In genomic region chr20:41367956-41368355, GRCh38 we compare ENCODE assay signal across 28 cellular contexts. TPM values are rescaled to one million over a fixed set of nuclear protein-coding genes. Genes with fewer than 3 reads are reported as not detected.
"Had no signal": no experiment of that assay in that cellular context is flagged by ENCODE, and none has a peak within 500 bp of the region (broad histone marks: within the 10 kb centered on the region; RNA-seq: fewer than 3 reads in every experiment).

No MANE protein-coding gene starts in this region.

- FAIRE-seq: keratinocyte, pancreas had no signal

- H3K27me3 ChIP-seq: right lobe of liver, uterus had no signal

- ATAC-seq: gastroesophageal sphincter; lower lobe of right lung; natural killer cell; pancreas; right lobe of liver; stimulated activated effector memory CD8-positive, alpha-beta T cell treated with anti-CD3 and anti-CD28 coated beads, Interleukin-12 subunit alpha, Interleukin-12 subunit beta, amount 100 ng/mL, for 72 hours; stimulated activated naive CD8-positive, alpha-beta T cell treated with anti-CD3 and anti-CD28 coated beads, Interleukin-15, Interleukin-2, amounts not matched to agents 100 U/mL and 50 U/mL, for 24 hours had no signal

- H3K4me3 Mint-ChIP-seq: memory B cell had no signal

- H3K27ac ChIP-seq: coronary artery, epithelial cell of prostate, esophagus muscularis mucosa, gastroesophageal sphincter, lower lobe of right lung, pancreas, prostate gland, right lobe of liver, suprapubic skin, thyroid gland, upper lobe of left lung, uterus had no signal

- DNase-seq: effector CD8-positive, alpha-beta T cell; foreskin fibroblast; glutamatergic neuron; immature natural killer cell; left cardiac atrium; left ventricle myocardium inferior; lower lobe of right lung; natural killer cell; pancreas; right lobe of liver; stimulated activated CD4-positive, alpha-beta T cell treated with anti-CD3 and anti-CD28 coated beads, Interleukin-4, amount 100 ng/mL, for 1 hour; stimulated activated CD8-positive, alpha-beta memory T cell treated with anti-CD3 and anti-CD28 coated beads, Interleukin-4, amount 100 ng/mL, for 48 hours; stimulated activated naive CD8-positive, alpha-beta T cell treated with anti-CD3 and anti-CD28 coated beads, Interleukin-15, Interleukin-2, amounts not matched to agents 100 U/mL and 50 U/mL, for 24 hours; thyroid gland; upper lobe of left lung; uterus had no signal

- H3K9me3 Mint-ChIP-seq: natural killer cell; stimulated activated effector memory CD8-positive, alpha-beta T cell treated with anti-CD3 and anti-CD28 coated beads, Interleukin-12 subunit alpha, Interleukin-12 subunit beta, amount 100 ng/mL, for 72 hours had no signal

- H3K4me3 ChIP-seq: coronary artery, esophagus muscularis mucosa, gastroesophageal sphincter, lower lobe of right lung, pancreas, prostate gland, right lobe of liver, suprapubic skin, thyroid gland, upper lobe of left lung, uterus had no signal

- H3K36me3 ChIP-seq: esophagus muscularis mucosa, gastroesophageal sphincter, left ventricle myocardium inferior, lower lobe of right lung, pancreas, prostate gland, right lobe of liver, suprapubic skin, thyroid gland, upper lobe of left lung, uterus had no signal

- H3K27ac Mint-ChIP-seq: immature natural killer cell; memory B cell; mesothelial cell of epicardium; natural killer cell; stimulated activated effector memory CD8-positive, alpha-beta T cell treated with anti-CD3 and anti-CD28 coated beads, Interleukin-12 subunit alpha, Interleukin-12 subunit beta, amount 100 ng/mL, for 72 hours had no signal

- H3K36me3 Mint-ChIP-seq: immature natural killer cell; natural killer cell; stimulated activated effector memory CD8-positive, alpha-beta T cell treated with anti-CD3 and anti-CD28 coated beads, Interleukin-12 subunit alpha, Interleukin-12 subunit beta, amount 100 ng/mL, for 72 hours had no signal

RNA-seq across cellular contexts. Expression of gene EMILIN3, which starts 1.3 kb away (rescaled TPM):
- total RNA-seq: myocyte, natural killer cell, renal cortical epithelial cell had no signal
- polyA plus RNA-seq: immature natural killer cell, keratinocyte had no signal
